8 cellular contexts compared by ENCODE assay signal in the genomic region with DNA sequence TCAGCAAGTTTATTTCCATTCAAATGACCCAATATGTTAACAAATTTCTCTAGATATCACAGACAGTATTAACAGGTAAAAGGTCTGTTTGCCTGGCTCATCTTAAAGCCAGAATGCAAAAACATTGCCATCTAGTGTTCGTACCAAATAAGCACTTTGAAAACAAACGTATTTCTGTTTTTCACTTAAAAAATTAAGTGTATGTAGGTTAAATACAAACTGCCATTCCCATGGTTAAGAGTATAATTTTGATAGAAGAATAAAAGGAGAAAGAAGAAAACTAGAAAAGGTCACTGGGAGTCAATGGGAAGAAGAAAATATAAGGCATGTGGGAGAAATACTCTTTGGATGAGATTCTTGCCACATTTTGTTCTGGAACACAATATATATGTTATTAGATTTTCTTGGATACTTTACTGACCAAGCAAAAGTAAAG. TPM values are rescaled to one million over a fixed set of nuclear protein-coding genes. Genes with fewer than 3 reads are reported as not detected.
DNase-seq lines count a peak whose midpoint lies in the region; ATAC-seq, FAIRE-seq and TF ChIP-seq lines count a peak whose summit lies in the region.

No MANE protein-coding gene starts in this region.

- ATAC-seq in upper lobe of right lung (no peak), HG03565 (IDR thresholded peaks at IDR 0.05; ENCODE audit: unreplicated experiment) (no peak), GM21390 (IDR thresholded peaks at IDR 0.05; ENCODE audit: unreplicated experiment) (no peak)

- intact Hi-C loops in upper lobe of right lung (cut with DNase I), result no loop called here

- DNase-seq in D721Med (ENCODE audit: insufficient read length, low spot score) (no peak), RPMI7951 (ENCODE audit: low read depth) (peak; percentile 13), fibroblast of the aortic adventitia (ENCODE audit: low read depth) (peak; percentile 56), upper lobe of right lung (no peak)
- DNase-seq in Jurkat, Clone E6-1 (ENCODE audit: low read depth, low spot score), result peak; percentile 32
- no peak for DNase-seq in activated CD8-positive, alpha-beta memory T cell treated with anti-CD3 and anti-CD28 coated beads, Interleukin-2, amount 50 U/mL, for 48 hours

- FAIRE-seq in D721Med (lab: Jason Lieb, UNC), result peak; percentile 41

- no peaks in the 10 kb centered on the region for H3K27me3 ChIP-seq in upper lobe of right lung

- H3K9me3 ChIP-seq in upper lobe of right lung, result no peaks in the 10 kb centered on the region

- TF ChIP-seq CTCF in D721Med (IDR thresholded peaks at IDR 0.05; ENCODE audit: insufficient read depth, missing control alignments) (peak; percentile 66), fibroblast of the aortic adventitia (IDR thresholded peaks at IDR 0.05; ENCODE audit: insufficient read depth, low read length) (peak; percentile 71), upper lobe of right lung (IDR thresholded peaks at IDR 0.05) (peak; percentile 57)

- H3K4me3 ChIP-seq in Jurkat, Clone E6-1 (ENCODE audit: low read length), result no peak overlapping the region
- no peak overlapping the region for H3K4me3 ChIP-seq in fibroblast of the aortic adventitia (ENCODE audit: low read depth, low read length)
- H3K4me3 ChIP-seq in upper lobe of right lung, result no peak overlapping the region

- no peaks in the 10 kb centered on the region for H3K4me1 ChIP-seq in upper lobe of right lung

- H3K27ac ChIP-seq in upper lobe of right lung, result no peak overlapping the region

- H3K36me3 ChIP-seq in upper lobe of right lung, result peaks cover 16% of the 10 kb centered on the region

RNA-seq across cellular contexts. Expression of gene ORC5, which starts 51.0 kb away (rescaled TPM):
- 21.9 TPM for polyA plus RNA-seq in Jurkat, Clone E6-1 (2012; ENCODE audit: insufficient read depth, insufficient read length)
- total RNA-seq in RPMI7951 (2014; rRNA removed; shearing (Covaris generic)), result 33.3 and 37.1 TPM in 2 replicates
- total RNA-seq in fibroblast of the aortic adventitia (ENCODE audit: low replicate concordance), result 19.5 and 28.1 TPM in 2 replicates
- total RNA-seq in upper lobe of right lung, result 13.6 TPM

Comparison
In these comparisons a context has a peak if more than half of its experiments do, and no peak if none do; other contexts are left out.
1. DNase-seq: peak in Jurkat, Clone E6-1 (single experiment), RPMI7951 (single experiment) and fibroblast of the aortic adventitia (single experiment); none in D721Med (single experiment), upper lobe of right lung (single experiment) and activated CD8-positive, alpha-beta memory T cell treated with anti-CD3 and anti-CD28 coated beads, Interleukin-2, amount 50 U/mL, for 48 hours (single experiment).
2. Peak in every context shown above with its lines, with median percentiles within 50 percentile points of each other: CTCF ChIP-seq.